ENCODE assay signal across 9 cellular contexts in the genomic region with DNA sequence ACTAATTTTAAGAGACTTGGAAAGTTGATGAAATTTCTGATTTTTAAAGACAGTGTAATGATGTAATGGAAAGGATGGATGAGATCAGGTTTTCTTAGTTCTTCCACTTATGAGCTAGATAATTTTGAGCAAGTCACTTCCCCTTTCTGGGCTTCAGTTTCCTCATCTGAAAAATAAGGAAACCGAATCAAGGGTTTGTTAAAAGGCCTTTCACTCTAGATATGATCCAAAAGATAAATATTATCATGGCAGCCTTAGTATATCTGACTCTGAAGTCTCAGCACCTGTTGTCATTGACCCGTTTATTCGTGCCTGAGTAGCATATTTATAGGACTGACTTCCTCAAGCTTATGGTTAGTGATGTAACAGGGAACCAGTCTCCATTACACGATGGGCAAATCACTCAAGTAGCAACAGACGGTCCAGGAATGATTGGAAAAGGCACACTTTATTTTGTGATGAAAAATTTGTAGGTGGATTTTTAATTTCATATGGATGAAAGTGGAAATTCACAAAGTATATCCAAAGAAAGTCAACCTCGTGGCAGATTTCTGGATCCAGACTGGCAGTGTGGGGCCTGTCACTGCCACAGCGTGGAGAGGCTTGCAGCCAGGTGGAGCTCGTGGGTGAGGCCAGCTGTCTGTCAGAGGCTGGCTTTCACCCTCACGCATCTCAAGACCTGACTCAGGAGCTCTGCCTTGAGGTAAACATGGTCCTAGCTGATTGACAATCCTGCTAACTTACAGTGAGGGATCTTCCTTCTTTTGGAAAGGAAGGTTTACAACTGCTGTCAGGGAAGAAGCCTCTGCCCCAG.
DNase-seq lines count a peak whose midpoint lies in the region; ATAC-seq lines count a peak whose summit lies in the region.
"Had no signal": no experiment of that assay in that cellular context is flagged by ENCODE, and none has a peak within 500 bp of the region (broad histone marks: within the 10 kb centered on the region; RNA-seq: fewer than 3 reads in every experiment).

No MANE protein-coding gene starts in this region.

- no peaks in the 10 kb centered on the region for H3K27me3 Mint-ChIP-seq in activated T-helper 17 cell treated with anti-CD3 and anti-CD28 coated beads, Interleukin-2, amount 50 U/mL, for 72 hours

- peak; percentile 31 for ATAC-seq in GM18861 (IDR thresholded peaks at IDR 0.05; ENCODE audit: unreplicated experiment)
- ATAC-seq in HG03342 (IDR thresholded peaks at IDR 0.05; ENCODE audit: unreplicated experiment), result peak; percentile 47
- ATAC-seq in activated T-helper 17 cell treated with anti-CD3 and anti-CD28 coated beads, Interleukin-2, amount 50 U/mL, for 72 hours (replicated peaks), result peak; percentile 52
- ATAC-seq in GM18520 (IDR thresholded peaks at IDR 0.05; ENCODE audit: unreplicated experiment), result no peak
- no peak for ATAC-seq in HG02840 (IDR thresholded peaks at IDR 0.05; ENCODE audit: low FRiP score, unreplicated experiment)

- H3K4me3 Mint-ChIP-seq in activated T-helper 17 cell treated with anti-CD3 and anti-CD28 coated beads, Interleukin-2, amount 50 U/mL, for 72 hours, result no peak overlapping the region

- no peaks in the 10 kb centered on the region for H3K36me3 Mint-ChIP-seq in activated T-helper 17 cell treated with anti-CD3 and anti-CD28 coated beads, Interleukin-2, amount 50 U/mL, for 72 hours (ENCODE audit: low read depth)

- no peak overlapping the region for H3K27ac Mint-ChIP-seq in activated T-helper 17 cell treated with anti-CD3 and anti-CD28 coated beads, Interleukin-2, amount 50 U/mL, for 72 hours

- H3K9me3 Mint-ChIP-seq in activated T-helper 17 cell treated with anti-CD3 and anti-CD28 coated beads, Interleukin-2, amount 50 U/mL, for 72 hours, result no peaks in the 10 kb centered on the region

- DNase-seq in DMS53 (lab: John Stamatoyannopoulos, UW), result peak; percentile 58
- DNase-seq in Ammon's horn (ENCODE audit: low spot score), result no peak
- no peak for DNase-seq in COR-L47 (lab: John Stamatoyannopoulos, UW)
- DNase-seq: SHP77 had no signal

- H3K4me1 Mint-ChIP-seq in activated T-helper 17 cell treated with anti-CD3 and anti-CD28 coated beads, Interleukin-2, amount 50 U/mL, for 72 hours, result no peaks in the 10 kb centered on the region

Comparison
In these comparisons a context has a peak if more than half of its experiments do, and no peak if none do; other contexts are left out.
1. ATAC-seq: peak in GM18861 (single experiment), HG03342 (single experiment) and activated T-helper 17 cell treated with anti-CD3 and anti-CD28 coated beads, Interleukin-2, amount 50 U/mL, for 72 hours (single experiment); none in GM18520 (single experiment) and HG02840 (single experiment).